In genomic region chr9:137457406-137458193, GRCh38 we compare ENCODE assay signal across 9 cellular contexts. TPM values are rescaled to one million over a fixed set of nuclear protein-coding genes. Genes with fewer than 3 reads are reported as not detected.
DNase-seq lines count a peak whose midpoint lies in the region; ATAC-seq, FAIRE-seq and TF ChIP-seq lines count a peak whose summit lies in the region.
"Had no signal": no experiment of that assay in that cellular context is flagged by ENCODE, and none has a peak within 500 bp of the region (broad histone marks: within the 10 kb centered on the region; RNA-seq: fewer than 3 reads in every experiment).

No MANE protein-coding gene starts in this region.

- H3K27ac ChIP-seq in astrocyte (ENCODE audit: low read depth, low read length), result no peak overlapping the region
- peak overlapping the region; percentile 97 to 99 for H3K27ac ChIP-seq in thoracic aorta

- no peak overlapping the region for H3K4me3 Mint-ChIP-seq in astrocyte (ENCODE audit: unreplicated experiment)

- no peak overlapping the region for H2AFZ ChIP-seq in astrocyte (ENCODE audit: low read depth, low read length)

- no peak for ATAC-seq in thoracic aorta (ENCODE audit: insufficient number of reproducible peaks, low FRiP score, low read depth)
- ATAC-seq in HG03025 (IDR thresholded peaks at IDR 0.05; ENCODE audit: low FRiP score, unreplicated experiment), result no peak

- H3K9ac ChIP-seq in astrocyte (ENCODE audit: low read length), result peak overlapping the region; percentile 82

- H3K9me3 ChIP-seq in astrocyte (ENCODE audit: insufficient read depth, low read depth, low read length) (no peaks in the 10 kb centered on the region), thoracic aorta (no peaks in the 10 kb centered on the region)

- no peaks in the 10 kb centered on the region for H3K27me3 ChIP-seq in astrocyte (ENCODE audit: insufficient read depth, low read length)
- H3K27me3 ChIP-seq in kidney epithelial cell (ENCODE audit: control insufficient read depth, insufficient read depth, low read length), result peaks cover 8% of the 10 kb centered on the region
- no peaks in the 10 kb centered on the region for H3K27me3 ChIP-seq in thoracic aorta (replicated peaks; ENCODE audit: insufficient read depth)

- no peaks in the 10 kb centered on the region for H3K9me3 Mint-ChIP-seq in astrocyte (ENCODE audit: unreplicated experiment)

- H3K36me3 Mint-ChIP-seq in astrocyte (ENCODE audit: low read depth, unreplicated experiment), result peaks cover 3% of the 10 kb centered on the region

- DNase-seq in activated CD8-positive, alpha-beta memory T cell treated with anti-CD3 and anti-CD28 coated beads, Interleukin-2, amount 50 U/mL, for 4 hours, result peak; percentile 17
- no peak for DNase-seq in activated CD8-positive, alpha-beta memory T cell treated with anti-CD3 and anti-CD28 coated beads, Interleukin-2, amount 50 U/mL, for 48 hours
- DNase-seq in astrocyte (ENCODE audit: low read depth), result no peak
- no peak for DNase-seq in kidney epithelial cell (ENCODE audit: low read depth)
- no peak for DNase-seq in thoracic aorta (ENCODE audit: low spot score)
- DNase-seq in COLO829 (ENCODE audit: low spot score), result no peak
- no peak for DNase-seq in islet precursor cell

- H4K20me1 ChIP-seq in astrocyte (ENCODE audit: insufficient read depth, low read length), result peaks cover 51% of the 10 kb centered on the region

- TF ChIP-seq CTCF in astrocyte (IDR thresholded peaks at IDR 0.05; ENCODE audit: insufficient read depth, low read depth, low read length) (no peak), kidney epithelial cell (IDR thresholded peaks at IDR 0.05; ENCODE audit: insufficient read depth, low read length, poor library complexity, severe bottlenecking) (no peak), thoracic aorta (IDR thresholded peaks at IDR 0.05) (peak; percentile 54)

- H3K27ac Mint-ChIP-seq in astrocyte (ENCODE audit: unreplicated experiment), result no peak overlapping the region

- H3K4me1 ChIP-seq in astrocyte (ENCODE audit: insufficient read depth, low read length) (peaks cover 48% of the 10 kb centered on the region), thoracic aorta (ENCODE audit: control insufficient read depth in 1 of 2, low read depth in 2 of 2) (peaks cover 28 to 52% of the 10 kb centered on the region in 2 donors)

- H3K79me2 ChIP-seq in astrocyte (ENCODE audit: insufficient read depth, low read length), result no peaks in the 10 kb centered on the region

- H3K4me1 Mint-ChIP-seq in astrocyte (ENCODE audit: low read depth, unreplicated experiment), result peaks cover 10% of the 10 kb centered on the region

- H3K4me2 ChIP-seq in astrocyte (ENCODE audit: low read length), result peak overlapping the region; percentile 96

- no peak for FAIRE-seq in astrocyte (lab: Jason Lieb, UNC)

- no peaks in the 10 kb centered on the region for H3K27me3 Mint-ChIP-seq in astrocyte (ENCODE audit: low read depth, unreplicated experiment)

- peak overlapping the region; percentile 67 for H3K4me3 ChIP-seq in astrocyte (ENCODE audit: insufficient read depth, low read depth, low read length)
- peak overlapping the region; percentile 73 for H3K4me3 ChIP-seq in kidney epithelial cell (ENCODE audit: low read depth, low read length)
- H3K4me3 ChIP-seq in thoracic aorta, result peak overlapping the region; percentile 97

- H3K36me3 ChIP-seq in astrocyte (ENCODE audit: insufficient read depth, low read length) (peaks cover 3% of the 10 kb centered on the region), kidney epithelial cell (ENCODE audit: control insufficient read depth, insufficient read depth, low read length) (no peaks in the 10 kb centered on the region), thoracic aorta (peaks cover 11% of the 10 kb centered on the region)

RNA-seq across cellular contexts. Expression of gene NSMF, which starts 1.5 kb away (rescaled TPM):
- total RNA-seq in astrocyte, result 48.8 and 50.5 TPM in 2 replicates
- total RNA-seq in kidney epithelial cell, result 52.5 and 65.5 TPM in 2 replicates
- 100 to 1,000 TPM; 168 to 251 TPM for total RNA-seq in thoracic aorta

RNA-seq across cellular contexts. Expression of gene ENTPD8, which starts 16.4 kb away (rescaled TPM):
- total RNA-seq in astrocyte (0.11 TPM in 1 of 2 replicates, not detected in the other), kidney epithelial cell (not detected in 2 replicates), thoracic aorta (not detected)
- total RNA-seq: skeletal muscle tissue had no signal

RNA-seq across cellular contexts. Expression of gene NOXA1, which starts 34.4 kb away (rescaled TPM):
- 0.50 and 0.84 TPM in 2 replicates for total RNA-seq in astrocyte
- total RNA-seq in kidney epithelial cell, result 0.84 and 1.8 TPM in 2 replicates
- 1 to 10 TPM; 3.5 to 9.6 TPM for total RNA-seq in thoracic aorta

RNA-seq across cellular contexts. Expression of gene EXD3, which starts 34.6 kb away (rescaled TPM):
- 8.5 and 9.4 TPM in 2 replicates for total RNA-seq in astrocyte
- total RNA-seq in kidney epithelial cell, result 8.6 and 13.3 TPM in 2 replicates
- total RNA-seq in thoracic aorta, result 10 to 100 TPM; 22.7 to 29.4 TPM
